ENCODE assay signal across 14 cellular contexts in genomic region chr2:1641498-1641897, GRCh38.
A peak's percentile ranks its signal among the peaks of the same experiment; 100 is the strongest.
DNase-seq lines count a peak whose midpoint lies in the region; ATAC-seq and TF ChIP-seq lines count a peak whose summit lies in the region.
"Had no signal": no experiment of that assay in that cellular context is flagged by ENCODE, and none has a peak within 500 bp of the region (broad histone marks: within the 10 kb centered on the region; RNA-seq: fewer than 3 reads in every experiment).

No MANE protein-coding gene starts in this region.

- no peaks in the 10 kb centered on the region for H4K20me1 ChIP-seq in neural progenitor cell (ENCODE audit: low read depth)

- H3K27me3 ChIP-seq in A673 (replicated peaks; ENCODE audit: insufficient read depth, low read depth, low read length, poor library complexity): no peaks in the 10 kb centered on the region
- no peaks in the 10 kb centered on the region for H3K27me3 ChIP-seq in neural progenitor cell
- H3K27me3 ChIP-seq: SJCRH30 had no signal

- intact Hi-C loops in A673 (cut with micrococcal nuclease; ENCODE audit: unreplicated experiment): no loop called here
- intact Hi-C loops in activated CD4-positive, alpha-beta T cell treated with anti-CD3 and anti-CD28 coated beads for 36 hours (cut with DNase I, micrococcal nuclease): no loop called here

- peak; percentile 83 for DNase-seq in A673 (ENCODE audit: low spot score)
- no peak for DNase-seq in WTC11 (ENCODE audit: low spot score)
- DNase-seq in glutamatergic neuron: no peak
- DNase-seq in neural progenitor cell (ENCODE audit: low spot score): peak; percentile 91
- DNase-seq in activated CD4-positive, alpha-beta T cell treated with anti-CD3 and anti-CD28 coated beads for 36 hours: no peak
- DNase-seq in amniotic stem cell (lab: John Stamatoyannopoulos, UW): no peak
- no peak for DNase-seq in GM19238 (ENCODE audit: insufficient read length, low spot score)
- DNase-seq: ACHN; NCI-H2081 treated with DMSO at 0.1 percent for 48 hours; NK-92 treated with Interleukin-12 subunit alpha and Interleukin-12 subunit beta, amount 100 ng/mL, for 24 hours; SJCRH30 had no signal

- peak overlapping the region; percentile 52 for H3K4me2 ChIP-seq in neural progenitor cell

- no peak overlapping the region for H3K9ac ChIP-seq in neural progenitor cell

- POLR2A ChIA-PET in A673 (lab: Charles Lee; ENCODE audit: low non-redundant PET) (no interaction called here), WTC11 (lab: Charles Lee) (interaction anchor here (0.9 to 2.7 kb wide), 2 partner anchors 16 to 49 kb away, joined by 3 to 11 read pairs; no protein-coding TSS in a partner anchor)
- POLR2A ChIA-PET in activated CD4-positive, alpha-beta T cell treated with anti-CD3 and anti-CD28 coated beads for 36 hours (lab: Charles Lee): no interaction called here

- peak overlapping the region; percentile 74 for H3K27ac Mint-ChIP-seq in WTC11
- H3K27ac Mint-ChIP-seq in glutamatergic neuron (ENCODE audit: unreplicated experiment): peak overlapping the region; percentile 35
- peak overlapping the region; percentile 79 for H3K27ac Mint-ChIP-seq in neural progenitor cell
- no peak overlapping the region for H3K27ac Mint-ChIP-seq in activated CD4-positive, alpha-beta T cell treated with anti-CD3 and anti-CD28 coated beads for 36 hours
- H3K27ac Mint-ChIP-seq: activated naive CD4-positive, alpha-beta T cell treated with anti-CD3 and anti-CD28 coated beads, Interleukin-2, amount 50 U/mL, for 24 hours had no signal

- no peaks in the 10 kb centered on the region for H3K79me2 ChIP-seq in neural progenitor cell (ENCODE audit: low read depth)

- H3K4me1 Mint-ChIP-seq in WTC11 (peaks cover 26% of the 10 kb centered on the region), glutamatergic neuron (ENCODE audit: low read depth, unreplicated experiment) (peaks cover 27% of the 10 kb centered on the region), neural progenitor cell (peaks cover 34% of the 10 kb centered on the region)
- H3K4me1 Mint-ChIP-seq in activated CD4-positive, alpha-beta T cell treated with anti-CD3 and anti-CD28 coated beads for 36 hours: no peaks in the 10 kb centered on the region
- H3K4me1 Mint-ChIP-seq: activated naive CD4-positive, alpha-beta T cell treated with anti-CD3 and anti-CD28 coated beads, Interleukin-2, amount 50 U/mL, for 24 hours had no signal

- no TSS peak for BruUV-seq in A673 (replicated peaks; lab: Mats Ljungman, UMichigan)

- no peak for TF ChIP-seq CTCF in A673 (conservative IDR thresholded peaks at IDR 0.05; ENCODE audit: low read depth, low read length)
- no peak for TF ChIP-seq CTCF in WTC11 (IDR thresholded peaks at IDR 0.05)
- no peak for TF ChIP-seq CTCF in glutamatergic neuron (IDR thresholded peaks at IDR 0.05; ENCODE audit: partially characterized antibody, unreplicated experiment)
- TF ChIP-seq CTCF in neural progenitor cell (IDR thresholded peaks at IDR 0.05): no peak

- no peak overlapping the region for H2AFZ ChIP-seq in neural progenitor cell (replicated peaks)

- CTCF ChIA-PET in A673 (lab: Charles Lee): no interaction called here
- CTCF ChIA-PET in WTC11 (lab: Charles Lee): interaction anchor here (0.9 to 1.6 kb wide), 4 partner anchors 16 to 128 kb away, joined by 3 to 4 read pairs (median 3); no protein-coding TSS in a partner anchor
- CTCF ChIA-PET in activated CD4-positive, alpha-beta T cell treated with anti-CD3 and anti-CD28 coated beads for 36 hours (lab: Charles Lee): no interaction called here

- H3K27ac ChIP-seq in A673 (ENCODE audit: low read depth, low read length, poor library complexity, severe bottlenecking): peak overlapping the region; percentile 29
- H3K27ac ChIP-seq in neural progenitor cell: peak overlapping the region; percentile 79
- H3K27ac ChIP-seq: SJCRH30 had no signal

- H3F3A ChIP-seq in neural progenitor cell (ENCODE audit: low read depth): peaks cover 12% of the 10 kb centered on the region

- H3K36me3 ChIP-seq in A673 (ENCODE audit: insufficient read depth, low read length, poor library complexity, severe bottlenecking) (peaks cover 53% of the 10 kb centered on the region), neural progenitor cell (no peaks in the 10 kb centered on the region)

- H3K9me3 ChIP-seq in A673 (ENCODE audit: low read depth, low read length, poor library complexity, severe bottlenecking) (no peaks in the 10 kb centered on the region), neural progenitor cell (ENCODE audit: low read depth) (no peaks in the 10 kb centered on the region)
- H3K9me3 ChIP-seq: SJCRH30 had no signal

- H3K27me3 Mint-ChIP-seq in WTC11 (ENCODE audit: low read depth) (no peaks in the 10 kb centered on the region), glutamatergic neuron (ENCODE audit: unreplicated experiment) (peaks cover 10% of the 10 kb centered on the region), neural progenitor cell (ENCODE audit: insufficient read depth, low read depth) (peaks cover 2% of the 10 kb centered on the region)
- H3K27me3 Mint-ChIP-seq in activated CD4-positive, alpha-beta T cell treated with anti-CD3 and anti-CD28 coated beads for 36 hours: no peaks in the 10 kb centered on the region

- H3K4me3 ChIP-seq in A673 (ENCODE audit: low read depth, low read length, poor library complexity, severe bottlenecking) (no peak overlapping the region), neural progenitor cell (no peak overlapping the region)
- H3K4me3 ChIP-seq: SJCRH30, skin epidermis had no signal

- peaks cover 18% of the 10 kb centered on the region for H3K4me1 ChIP-seq in A673 (ENCODE audit: insufficient read depth, low read length, poor library complexity, severe bottlenecking)
- peaks cover 25% of the 10 kb centered on the region for H3K4me1 ChIP-seq in neural progenitor cell

- ATAC-seq in WTC11 (peak; percentile 51), GM21529 (IDR thresholded peaks at IDR 0.05; ENCODE audit: unreplicated experiment) (no peak)
- no peak for ATAC-seq in activated CD4-positive, alpha-beta T cell treated with anti-CD3 and anti-CD28 coated beads for 36 hours

- H3K4me3 Mint-ChIP-seq in WTC11 (no peak overlapping the region), glutamatergic neuron (ENCODE audit: unreplicated experiment) (no peak overlapping the region), neural progenitor cell (no peak overlapping the region)
- no peak overlapping the region for H3K4me3 Mint-ChIP-seq in activated CD4-positive, alpha-beta T cell treated with anti-CD3 and anti-CD28 coated beads for 36 hours
- H3K4me3 Mint-ChIP-seq: activated naive CD4-positive, alpha-beta T cell treated with anti-CD3 and anti-CD28 coated beads, Interleukin-2, amount 50 U/mL, for 24 hours had no signal

- peaks cover 37% of the 10 kb centered on the region for H3K36me3 Mint-ChIP-seq in WTC11
- H3K36me3 Mint-ChIP-seq in glutamatergic neuron (ENCODE audit: unreplicated experiment): peaks cover 9% of the 10 kb centered on the region
- H3K36me3 Mint-ChIP-seq in neural progenitor cell: peaks cover 23% of the 10 kb centered on the region
- no peaks in the 10 kb centered on the region for H3K36me3 Mint-ChIP-seq in activated CD4-positive, alpha-beta T cell treated with anti-CD3 and anti-CD28 coated beads for 36 hours (ENCODE audit: low read depth)
- H3K36me3 Mint-ChIP-seq: activated naive CD4-positive, alpha-beta T cell treated with anti-CD3 and anti-CD28 coated beads, Interleukin-2, amount 50 U/mL, for 24 hours had no signal

- H3K9me3 Mint-ChIP-seq in WTC11 (no peaks in the 10 kb centered on the region), glutamatergic neuron (ENCODE audit: unreplicated experiment) (peaks cover 3% of the 10 kb centered on the region), neural progenitor cell (no peaks in the 10 kb centered on the region)
- H3K9me3 Mint-ChIP-seq in activated CD4-positive, alpha-beta T cell treated with anti-CD3 and anti-CD28 coated beads for 36 hours (ENCODE audit: low read depth): no peaks in the 10 kb centered on the region
- H3K9me3 Mint-ChIP-seq: activated naive CD4-positive, alpha-beta T cell treated with anti-CD3 and anti-CD28 coated beads, Interleukin-2, amount 50 U/mL, for 24 hours had no signal

TF ChIP-seq in WTC11, 78 proteins besides CTCF, POLR2A, EP300 and RAD21 (continues in another document):
- no peak for TF ChIP-seq AR (CRISPR knock-in tag; IDR thresholded peaks at IDR 0.05)
- TF ChIP-seq TP53 (CRISPR knock-in tag; IDR thresholded peaks at IDR 0.05): no peak
- TF ChIP-seq, protein P1, sequence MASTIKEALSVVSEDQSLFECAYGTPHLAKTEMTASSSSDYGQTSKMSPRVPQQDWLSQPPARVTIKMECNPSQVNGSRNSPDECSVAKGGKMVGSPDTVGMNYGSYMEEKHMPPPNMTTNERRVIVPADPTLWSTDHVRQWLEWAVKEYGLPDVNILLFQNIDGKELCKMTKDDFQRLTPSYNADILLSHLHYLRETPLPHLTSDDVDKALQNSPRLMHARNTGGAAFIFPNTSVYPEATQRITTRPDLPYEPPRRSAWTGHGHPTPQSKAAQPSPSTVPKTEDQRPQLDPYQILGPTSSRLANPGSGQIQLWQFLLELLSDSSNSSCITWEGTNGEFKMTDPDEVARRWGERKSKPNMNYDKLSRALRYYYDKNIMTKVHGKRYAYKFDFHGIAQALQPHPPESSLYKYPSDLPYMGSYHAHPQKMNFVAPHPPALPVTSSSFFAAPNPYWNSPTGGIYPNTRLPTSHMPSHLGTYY (CRISPR knock-in tag; IDR thresholded peaks at IDR 0.05): no peak

Comparison
In these comparisons a context has a peak if more than half of its experiments do, and no peak if none do; other contexts are left out.
1. DNase-seq: peak in A673 (single experiment) and neural progenitor cell (single experiment); none in WTC11 (single experiment), glutamatergic neuron (single experiment), activated CD4-positive, alpha-beta T cell treated with anti-CD3 and anti-CD28 coated beads for 36 hours (single experiment), amniotic stem cell (single experiment) and GM19238 (single experiment).